ENCODE assay signal across 8 cellular contexts in the genomic region with DNA sequence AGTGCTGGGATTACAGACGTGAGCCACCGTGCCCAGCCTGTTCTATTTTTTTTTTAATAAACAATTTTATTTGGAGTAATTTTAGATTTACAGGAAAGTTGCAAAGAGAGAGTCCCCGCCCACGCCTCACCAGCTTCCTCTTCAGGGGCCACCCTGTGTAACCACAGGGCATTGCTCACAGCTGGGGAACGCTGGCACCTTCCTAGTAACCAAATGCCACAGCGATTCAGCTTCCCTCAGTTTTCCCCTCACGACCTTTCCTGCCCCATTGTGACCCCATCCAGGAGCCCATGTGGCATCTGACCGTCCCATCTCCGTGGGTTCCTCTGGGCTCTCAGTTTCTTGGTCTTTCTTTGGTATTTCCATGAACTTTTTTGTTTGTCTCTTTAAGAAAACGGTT.
DNase-seq lines count a peak whose midpoint lies in the region; ATAC-seq lines count a peak whose summit lies in the region.

No MANE protein-coding gene starts in this region.

- intact Hi-C loops in left cardiac atrium (cut with DNase I) = no loop called here

- peak in 1 of 2 donors; percentile 44 for ATAC-seq in left cardiac atrium

- peak; percentile 58 for DNase-seq in Ammon's horn (ENCODE audit: low spot score)
- DNase-seq in NOMO-1 treated with dmso at 0.1 percent for 144 hours (lab: John Stamatoyannopoulos, UW; ENCODE audit: unreplicated experiment) = peak; percentile 58
- peak; percentile 78 for DNase-seq in activated T-cell treated with anti-CD3 and anti-CD28 coated beads for 4 hours
- peak; percentile 71 for DNase-seq in left cardiac atrium
- DNase-seq in stimulated activated CD8-positive, alpha-beta memory T cell treated with anti-CD3 and anti-CD28 coated beads, Interleukin-15, amount 100 ng/mL, for 4 hours (ENCODE audit: low read depth in 2 of 2) = peak; percentile 60 to 76
- DNase-seq in ureter (ENCODE audit: low spot score) = no peak
- DNase-seq in NCI-H2107 treated with DMSO at 0.1 percent for 48 hours (lab: John Stamatoyannopoulos, UW; ENCODE audit: unreplicated experiment) = no peak
- DNase-seq in iPS-NIHi11 (ENCODE audit: low spot score) = no peak

Comparison
In these comparisons a context has a peak if more than half of its experiments do, and no peak if none do; other contexts are left out.
1. DNase-seq: peak in Ammon's horn (single experiment), NOMO-1 treated with dmso at 0.1 percent for 144 hours (single experiment), activated T-cell treated with anti-CD3 and anti-CD28 coated beads for 4 hours (single experiment), left cardiac atrium (single experiment) and stimulated activated CD8-positive, alpha-beta memory T cell treated with anti-CD3 and anti-CD28 coated beads, Interleukin-15, amount 100 ng/mL, for 4 hours (2 of 2); none in ureter (single experiment), NCI-H2107 treated with DMSO at 0.1 percent for 48 hours (single experiment) and iPS-NIHi11 (single experiment).